ENCODE assay signal across 20 cellular contexts in the genomic region with DNA sequence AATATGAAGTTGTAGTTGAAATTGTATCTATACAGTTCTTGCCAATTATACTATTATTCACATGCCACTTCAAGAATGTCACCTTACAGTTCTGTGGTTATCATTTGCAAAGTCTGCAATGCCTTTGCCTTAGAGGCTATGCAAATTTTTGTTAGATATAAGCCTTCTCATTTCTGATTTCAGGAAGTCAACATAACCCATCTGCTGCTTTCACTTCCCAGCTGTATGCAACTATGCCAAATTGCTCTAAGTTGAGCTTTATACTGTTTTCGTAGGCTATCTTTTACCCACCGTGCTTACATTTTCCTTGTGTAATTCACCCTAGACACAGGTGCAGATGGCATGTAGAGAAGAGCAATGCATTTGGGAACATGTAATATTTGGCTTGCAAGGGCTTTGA.
DNase-seq lines count a peak whose midpoint lies in the region; ATAC-seq, FAIRE-seq and TF ChIP-seq lines count a peak whose summit lies in the region.
"Had no signal": no experiment of that assay in that cellular context is flagged by ENCODE, and none has a peak within 500 bp of the region (broad histone marks: within the 10 kb centered on the region; RNA-seq: fewer than 3 reads in every experiment).

No MANE protein-coding gene starts in this region.

- WGBS in tibial nerve, 2 donors: 83 to 84% methylated on average over 2 of the region's 2 CpGs
- 50 to 69% methylated on average over 2 of the region's 2 CpGs for WGBS in pancreas, 2 donors

- peaks cover 7 to 42% (median 22%) of the 10 kb centered on the region in 10 experiments; a peak in 18 of 20 replicates for H3K4me1 ChIP-seq in BLaER1 treated with 17β-estradiol and CSF1 and Interleukin-3, amounts not matched to agents 10 nM and 100 nM
- H3K4me1 ChIP-seq in OCI-LY3 (ENCODE audit: low read length) (peaks cover 20% of the 10 kb centered on the region), tibial nerve (no peaks in the 10 kb centered on the region), pancreas (no peaks in the 10 kb centered on the region)

- ATAC-seq in memory B cell (ENCODE audit: low read depth) (peak; percentile 78), GM21737 (IDR thresholded peaks at IDR 0.05; ENCODE audit: unreplicated experiment) (no peak), pancreas (no peak)

- no peaks in the 10 kb centered on the region for H3K79me2 ChIP-seq in OCI-LY3 (ENCODE audit: low read length)

- H3K4me2 ChIP-seq in BLaER1 treated with 17β-estradiol and CSF1 and Interleukin-3, amounts not matched to agents 10 nM and 100 nM: peak overlapping the region; percentile 18 to 89 (median 54); a peak in 19 of 22 replicates
- peak overlapping the region; percentile 60 for H3K4me2 ChIP-seq in OCI-LY3 (ENCODE audit: low read length)
- H3K4me2 ChIP-seq: PC-9 had no signal

- H3K9ac ChIP-seq in BLaER1 treated with 17β-estradiol and CSF1 and Interleukin-3, amounts not matched to agents 10 nM and 100 nM: no peak overlapping the region; a peak in 1 of 22 replicates
- H3K9ac ChIP-seq in OCI-LY3 (ENCODE audit: low read length): no peak overlapping the region

- no peak for TF ChIP-seq POLR2A in tibial nerve (IDR thresholded peaks at IDR 0.05)

- no peaks in the 10 kb centered on the region for H3K9me3 ChIP-seq in BLaER1 treated with 17β-estradiol and CSF1 and Interleukin-3, amounts not matched to agents 10 nM and 100 nM (replicated peaks in 1 of 11)
- H3K9me3 ChIP-seq in OCI-LY3 (ENCODE audit: insufficient read depth, low read length): no peaks in the 10 kb centered on the region
- H3K9me3 ChIP-seq in tibial nerve: no peaks in the 10 kb centered on the region
- no peaks in the 10 kb centered on the region for H3K9me3 ChIP-seq in pancreas

- intact Hi-C loops in pancreas (cut with DNase I): no loop called here

- H3K4me1 Mint-ChIP-seq in memory B cell: no peaks in the 10 kb centered on the region

- DNase-seq in NAMALWA (ENCODE audit: low spot score) (peak; percentile 94), memory B cell (ENCODE audit: low spot score in 2 of 2) (no peak), tibial nerve (ENCODE audit: low spot score in 2 of 2) (no peak), foreskin melanocyte (no peak), pancreas (no peak)
- DNase-seq: Calu3, DMS79, HFFc6, NCI-H1092 treated with DMSO at 0.1 percent for 48 hours, NCI-H1930, NCI-H2171, NCI-H446 treated with DMSO at 0.1 percent for 48 hours, NCI-H774, PC-9 had no signal

- H4K20me1 ChIP-seq in BLaER1 treated with 17β-estradiol and CSF1 and Interleukin-3, amounts not matched to agents 10 nM and 100 nM: no peaks in the 10 kb centered on the region
- H4K20me1 ChIP-seq in OCI-LY3 (ENCODE audit: insufficient read depth, low read length): no peaks in the 10 kb centered on the region

- H3K9me3 Mint-ChIP-seq in memory B cell: no peaks in the 10 kb centered on the region

- no peaks in the 10 kb centered on the region for H3K36me3 Mint-ChIP-seq in memory B cell

- no peak overlapping the region; a peak in 1 of 20 replicates for H3K4me3 ChIP-seq in BLaER1 treated with 17β-estradiol and CSF1 and Interleukin-3, amounts not matched to agents 10 nM and 100 nM
- H3K4me3 ChIP-seq in OCI-LY3 (ENCODE audit: low read length): peak overlapping the region; percentile 22; the same call in 1 of the 2 replicates
- H3K4me3 ChIP-seq in tibial nerve: no peak overlapping the region
- H3K4me3 ChIP-seq in pancreas: no peak overlapping the region
- H3K4me3 ChIP-seq: PC-9 had no signal

- peak overlapping the region in 7 of 11 experiments; percentile 24 to 63 (median 39); a peak in 9 of 22 replicates for H3K27ac ChIP-seq in BLaER1 treated with 17β-estradiol and CSF1 and Interleukin-3, amounts not matched to agents 10 nM and 100 nM
- H3K27ac ChIP-seq in OCI-LY3 (ENCODE audit: low read length): peak overlapping the region; percentile 80
- H3K27ac ChIP-seq in tibial nerve: no peak overlapping the region
- H3K27ac ChIP-seq in pancreas: no peak overlapping the region
- H3K27ac ChIP-seq: PC-9 had no signal

- H3K27me3 Mint-ChIP-seq in memory B cell: no peaks in the 10 kb centered on the region

- no peak for FAIRE-seq in pancreas (lab: Jason Lieb, UNC)
- FAIRE-seq: A204.1, G401.6, H1 had no signal

- TF ChIP-seq CTCF in OCI-LY3 (IDR thresholded peaks at IDR 0.05; ENCODE audit: low read depth, low read length) (no peak), tibial nerve (IDR thresholded peaks at IDR 0.05) (no peak), pancreas (IDR thresholded peaks at IDR 0.05) (no peak)

- no peak overlapping the region for H3K4me3 Mint-ChIP-seq in memory B cell
- H3K4me3 Mint-ChIP-seq: HFFc6 had no signal

- no peaks in the 10 kb centered on the region for H3K36me3 ChIP-seq in BLaER1 treated with 17β-estradiol and CSF1 and Interleukin-3, amounts not matched to agents 10 nM and 100 nM
- H3K36me3 ChIP-seq in OCI-LY3 (replicated peaks; ENCODE audit: low read depth, low read length) (no peaks in the 10 kb centered on the region), tibial nerve (no peaks in the 10 kb centered on the region), pancreas (no peaks in the 10 kb centered on the region)

- H3K27ac Mint-ChIP-seq in memory B cell: no peak overlapping the region
- H3K27ac Mint-ChIP-seq: HFFc6 had no signal

- H3K27me3 ChIP-seq in BLaER1 treated with 17β-estradiol and CSF1 and Interleukin-3, amounts not matched to agents 10 nM and 100 nM: no peaks in the 10 kb centered on the region
- H3K27me3 ChIP-seq in OCI-LY3 (ENCODE audit: low read depth, low read length) (no peaks in the 10 kb centered on the region), tibial nerve (no peaks in the 10 kb centered on the region), pancreas (no peaks in the 10 kb centered on the region)

- no peak overlapping the region for H2AFZ ChIP-seq in OCI-LY3 (ENCODE audit: low read depth, low read length)
- H2AFZ ChIP-seq: PC-9 had no signal

- TF ChIP-seq EP300 in tibial nerve (IDR thresholded peaks at IDR 0.05): no peak

Comparison
In these comparisons a context has a peak if more than half of its experiments do, and no peak if none do; other contexts are left out.
1. H3K27ac ChIP-seq: peak in BLaER1 treated with 17β-estradiol and CSF1 and Interleukin-3, amounts not matched to agents 10 nM and 100 nM (7 of 11) and OCI-LY3 (single experiment); none in tibial nerve (0 of 4) and pancreas (0 of 4).